ENCODE assay signal across 13 cellular contexts in genomic region chr5:141529873-141530272, GRCh38. TPM values are rescaled to one million over a fixed set of nuclear protein-coding genes. Genes with fewer than 3 reads are reported as not detected.
A peak's percentile ranks its signal among the peaks of the same experiment; 100 is the strongest.
DNase-seq lines count a peak whose midpoint lies in the region; ATAC-seq and TF ChIP-seq lines count a peak whose summit lies in the region.
"Had no signal": no experiment of that assay in that cellular context is flagged by ENCODE, and none has a peak within 500 bp of the region (broad histone marks: within the 10 kb centered on the region; RNA-seq: fewer than 3 reads in every experiment).

No MANE protein-coding gene starts in this region.

- no peak overlapping the region for H2AFZ ChIP-seq in mammary epithelial cell (ENCODE audit: low read depth, low read length)

- in situ Hi-C loops in mammary epithelial cell (cut with MboI; ENCODE audit: low sequenced_read_pairs in 2 of 2): no loop called here

- no peaks in the 10 kb centered on the region for H4K20me1 ChIP-seq in mammary epithelial cell (ENCODE audit: insufficient read depth, low read length)

- peak overlapping the region; percentile 65 for H3K27ac Mint-ChIP-seq in endothelial cell (ENCODE audit: unreplicated experiment)

- H3K4me3 ChIP-seq in breast epithelium (no peak overlapping the region), mammary epithelial cell (replicated peaks in 1 of 3; ENCODE audit: insufficient read depth in 1 of 3, low read depth in 2 of 3, low read length in 3 of 3) (no peak overlapping the region), upper lobe of right lung (no peak overlapping the region)
- H3K4me3 ChIP-seq: SK-N-MC had no signal

- 100% methylated on average over 6 of the region's 7 CpGs for WGBS in mammary epithelial cell (ENCODE audit: low coverage, missing lambda C conversion rate)

- BruUV-seq in mammary epithelial cell (replicated peaks; lab: Mats Ljungman, UMichigan): no TSS peak

- no peak overlapping the region for H3K4me2 ChIP-seq in mammary epithelial cell (ENCODE audit: insufficient read depth, low read depth, low read length)

- CTCF ChIA-PET in mammary epithelial cell (lab: Charles Lee; ENCODE audit: low non-redundant PET): no interaction called here

- H3K36me3 ChIP-seq in breast epithelium: no peaks in the 10 kb centered on the region
- peaks cover 43% of the 10 kb centered on the region for H3K36me3 ChIP-seq in mammary epithelial cell (ENCODE audit: insufficient read depth, low read length)
- H3K36me3 ChIP-seq in upper lobe of right lung: peaks cover 74% of the 10 kb centered on the region

- H3K79me2 ChIP-seq in mammary epithelial cell (ENCODE audit: insufficient read depth, low read length): peaks cover 4% of the 10 kb centered on the region

- intact Hi-C loops in breast epithelium (cut with DNase I; ENCODE audit: low total_unique reads): loop anchor here (5.0 kb wide), 1 partner anchor 128 kb away; the partner anchor contains the start of gene PCDHGA9
- intact Hi-C loops in mammary epithelial cell (cut with micrococcal nuclease): loop anchor here (2.0 kb wide), 1 partner anchor 117 kb away; the partner anchor contains the start of gene PCDHGA10
- intact Hi-C loops in upper lobe of right lung (cut with DNase I): no loop called here

- dilution Hi-C loops in mammary epithelial cell (cut with HindIII; ENCODE audit: low sequenced_read_pairs): no loop called here

- H3K27me3 ChIP-seq in breast epithelium: no peaks in the 10 kb centered on the region
- no peaks in the 10 kb centered on the region for H3K27me3 ChIP-seq in mammary epithelial cell (ENCODE audit: insufficient read depth, low read length)
- H3K27me3 ChIP-seq in upper lobe of right lung: no peaks in the 10 kb centered on the region

- H3K9me3 ChIP-seq in breast epithelium (no peaks in the 10 kb centered on the region), mammary epithelial cell (replicated peaks; ENCODE audit: insufficient read depth, low read length) (no peaks in the 10 kb centered on the region), upper lobe of right lung (no peaks in the 10 kb centered on the region)

- H3K9me3 Mint-ChIP-seq in endothelial cell (ENCODE audit: unreplicated experiment): no peaks in the 10 kb centered on the region
- H3K9me3 Mint-ChIP-seq: effector memory CD8-positive, alpha-beta T cell had no signal

- H3K9ac ChIP-seq in mammary epithelial cell (ENCODE audit: insufficient read depth, low read length): no peak overlapping the region

- ATAC-seq in HG02938 (IDR thresholded peaks at IDR 0.05; ENCODE audit: unreplicated experiment): peak; percentile 37
- ATAC-seq in upper lobe of right lung: no peak
- ATAC-seq: effector memory CD8-positive, alpha-beta T cell had no signal

- H3K27me3 Mint-ChIP-seq in endothelial cell (ENCODE audit: unreplicated experiment): peaks cover 6% of the 10 kb centered on the region
- H3K27me3 Mint-ChIP-seq: effector memory CD8-positive, alpha-beta T cell had no signal

- peaks cover 8% of the 10 kb centered on the region for H3K4me1 Mint-ChIP-seq in endothelial cell (ENCODE audit: unreplicated experiment)

- H3K36me3 Mint-ChIP-seq in endothelial cell (ENCODE audit: low read depth, unreplicated experiment): peaks cover 46% of the 10 kb centered on the region

- H3K27ac ChIP-seq in breast epithelium (peak overlapping the region; percentile 66 to 78), mammary epithelial cell (ENCODE audit: insufficient read depth, low read depth, low read length) (no peak overlapping the region), upper lobe of right lung (peak overlapping the region; percentile 77)

- no peak for DNase-seq in breast epithelium (ENCODE audit: low spot score in 2 of 2)
- no peak for DNase-seq in mammary epithelial cell
- no peak for DNase-seq in endothelial cell (ENCODE audit: low spot score)
- no peak for DNase-seq in upper lobe of right lung
- DNase-seq in T-helper 1 cell: no peak
- no peak for DNase-seq in GM20000 (ENCODE audit: low spot score)
- DNase-seq in COLO668 (lab: John Stamatoyannopoulos, UW; ENCODE audit: unreplicated experiment): no peak
- DNase-seq: 8988T; DND-41; effector memory CD8-positive, alpha-beta T cell; NCI-H510A treated with DMSO at 0.1 percent for 48 hours had no signal

- TF ChIP-seq CTCF in breast epithelium (IDR thresholded peaks at IDR 0.05): no peak
- no peak for TF ChIP-seq CTCF in mammary epithelial cell (conservative IDR thresholded peaks at IDR 0.05 in 1 of 2, IDR thresholded peaks at IDR 0.05 in 1 of 2; ENCODE audit: extremely low read depth in 1 of 2, insufficient read depth in 1 of 2, low read depth in 1 of 2, low read length in 2 of 2)
- TF ChIP-seq CTCF in endothelial cell (IDR thresholded peaks at IDR 0.05; ENCODE audit: unreplicated experiment): no peak
- no peak for TF ChIP-seq CTCF in upper lobe of right lung (IDR thresholded peaks at IDR 0.05)
- TF ChIP-seq CTCF in GM20000 (IDR thresholded peaks at IDR 0.05; ENCODE audit: extremely low read depth, missing control alignments): no peak

- no peak overlapping the region for H3K4me3 Mint-ChIP-seq in endothelial cell (ENCODE audit: unreplicated experiment)
- H3K4me3 Mint-ChIP-seq: effector memory CD8-positive, alpha-beta T cell had no signal

- TF ChIP-seq POLR2A in breast epithelium (IDR thresholded peaks at IDR 0.05): no peak

- peaks cover 0 to 10% of the 10 kb centered on the region in 2 donors for H3K4me1 ChIP-seq in breast epithelium
- peaks cover 12% of the 10 kb centered on the region for H3K4me1 ChIP-seq in mammary epithelial cell (ENCODE audit: insufficient read depth, low read length)
- peaks cover 30% of the 10 kb centered on the region for H3K4me1 ChIP-seq in upper lobe of right lung

RNA-seq across cellular contexts. Expression of gene PCDHGC5, which starts 41.0 kb away (rescaled TPM):
- total RNA-seq in breast epithelium (1 to 10 TPM; 2.1 to 3.5 (median 3.3) TPM), mammary epithelial cell (1 to 10 TPM; 1.8 to 3.3 TPM), endothelial cell (ENCODE audit: unreplicated experiment) (2.9 TPM), upper lobe of right lung (1.4 TPM)
- 0.59 TPM for polyA plus RNA-seq in mammary epithelial cell
- polyA minus RNA-seq in mammary epithelial cell: 1.7 TPM

RNA-seq across cellular contexts. Expression of gene PCDHGC4, which starts 45.0 kb away (rescaled TPM):
- total RNA-seq in breast epithelium: 1 to 10 TPM; 2.6 to 6.2 (median 6.0) TPM
- 1 to 10 TPM; 1.2 to 2.7 TPM for total RNA-seq in mammary epithelial cell
- polyA plus RNA-seq in mammary epithelial cell: 0.14 TPM
- 0.21 TPM for polyA minus RNA-seq in mammary epithelial cell
- 3.5 TPM for total RNA-seq in endothelial cell (ENCODE audit: unreplicated experiment)
- total RNA-seq in upper lobe of right lung: 1.8 TPM

RNA-seq across cellular contexts. Expression of gene PCDHGC3, which starts 54.1 kb away (rescaled TPM):
- 10 to 100 TPM; 29.6 to 41.6 (median 35.1) TPM for total RNA-seq in breast epithelium
- total RNA-seq in mammary epithelial cell: 10 to 100 TPM; 74.7 to 76.3 TPM
- polyA plus RNA-seq in mammary epithelial cell: 48.6 TPM
- 134 TPM for polyA minus RNA-seq in mammary epithelial cell
- total RNA-seq in endothelial cell (ENCODE audit: unreplicated experiment): 68.2 TPM
- total RNA-seq in upper lobe of right lung: 109 TPM
